25 cellular contexts compared by ENCODE assay signal in genomic region chr1:204773246-204773645, GRCh38.
"Had no signal": no experiment of that assay in that cellular context is flagged by ENCODE, and none has a peak within 500 bp of the region (broad histone marks: within the 10 kb centered on the region; RNA-seq: fewer than 3 reads in every experiment).

No MANE protein-coding gene starts in this region.

- H3K36me3 ChIP-seq: colonic mucosa, esophagus muscularis mucosa, esophagus squamous epithelium, gastrocnemius medialis, gastroesophageal sphincter, heart left ventricle, heart right ventricle had no signal

- H3K9me3 ChIP-seq: colonic mucosa, esophagus muscularis mucosa, esophagus squamous epithelium, gastrocnemius medialis, gastroesophageal sphincter, heart left ventricle, heart right ventricle had no signal

- H3K4me3 Mint-ChIP-seq: dendritic cell treated with granulocyte-macrophage colony-stimulating factor and Interleukin-4, amounts not matched to agents 40 ng/mL and 50 ng/mL, for 4 days; effector memory CD8-positive, alpha-beta T cell; endodermal cell had no signal

- H3K4me1 ChIP-seq: colonic mucosa, esophagus muscularis mucosa, esophagus squamous epithelium, foreskin keratinocyte, gastrocnemius medialis, gastroesophageal sphincter, heart left ventricle, heart right ventricle had no signal

- H3K4me1 Mint-ChIP-seq: endodermal cell had no signal

- ATAC-seq: effector memory CD8-positive, alpha-beta T cell; esophagus mucosa; foreskin keratinocyte; gastrocnemius medialis; gastroesophageal sphincter; heart left ventricle; heart right ventricle had no signal

- H3K4me3 ChIP-seq: colonic mucosa, coronary artery, dorsolateral prefrontal cortex, esophagus muscularis mucosa, esophagus squamous epithelium, gastrocnemius medialis, gastroesophageal sphincter, heart left ventricle, heart right ventricle had no signal

- DNase-seq: colonic mucosa; cortex of kidney; dermis blood vessel endothelial cell; dorsolateral prefrontal cortex; effector CD4-positive, alpha-beta T cell; effector CD8-positive, alpha-beta T cell; effector memory CD4-positive, alpha-beta T cell; effector memory CD8-positive, alpha-beta T cell; endodermal cell; erythroblast; esophagus squamous epithelium; foreskin fibroblast; foreskin keratinocyte; foreskin melanocyte; gastrocnemius medialis; glutamatergic neuron; head of caudate nucleus; heart left ventricle; heart right ventricle had no signal

- H3K27ac Mint-ChIP-seq: dendritic cell treated with granulocyte-macrophage colony-stimulating factor and Interleukin-4, amounts not matched to agents 40 ng/mL and 50 ng/mL, for 4 days; effector memory CD8-positive, alpha-beta T cell; endodermal cell had no signal

- H3K27ac ChIP-seq: colonic mucosa, coronary artery, dorsolateral prefrontal cortex, epithelial cell of prostate, esophagus muscularis mucosa, esophagus squamous epithelium, foreskin keratinocyte, gastrocnemius medialis, gastroesophageal sphincter, heart left ventricle, heart right ventricle had no signal

- H3K9me3 Mint-ChIP-seq: dendritic cell treated with granulocyte-macrophage colony-stimulating factor and Interleukin-4, amounts not matched to agents 40 ng/mL and 50 ng/mL, for 4 days; effector memory CD8-positive, alpha-beta T cell had no signal

- H3K27me3 ChIP-seq: colonic mucosa had no signal
